Comparison of ENCODE assay signal across 10 cellular contexts in genomic region chr5:134568761-134569725, GRCh38. TPM values are rescaled to one million over a fixed set of nuclear protein-coding genes. Genes with fewer than 3 reads are reported as not detected.
A peak's percentile ranks its signal among the peaks of the same experiment; 100 is the strongest.
DNase-seq lines count a peak whose midpoint lies in the region; ATAC-seq and TF ChIP-seq lines count a peak whose summit lies in the region.
"Had no signal": no experiment of that assay in that cellular context is flagged by ENCODE, and none has a peak within 500 bp of the region (broad histone marks: within the 10 kb centered on the region; RNA-seq: fewer than 3 reads in every experiment).

No MANE protein-coding gene starts in this region.

- ATAC-seq in activated T-helper 17 cell treated with anti-CD3 and anti-CD28 coated beads, Interleukin-2, amount 50 U/mL, for 72 hours (replicated peaks): no peak
- peak; percentile 46 to 81 (median 72) for ATAC-seq in heart right ventricle
- ATAC-seq: stimulated activated naive CD8-positive, alpha-beta T cell treated with anti-CD3 and anti-CD28 coated beads, Interleukin-15, Interleukin-2, amounts not matched to agents 100 U/mL and 50 U/mL, for 24 hours had no signal

- no peaks in the 10 kb centered on the region for H3K9me3 ChIP-seq in heart right ventricle

- no peaks in the 10 kb centered on the region for H3K27me3 Mint-ChIP-seq in activated T-helper 17 cell treated with anti-CD3 and anti-CD28 coated beads, Interleukin-2, amount 50 U/mL, for 72 hours
- no peaks in the 10 kb centered on the region for H3K27me3 Mint-ChIP-seq in activated CD4-positive, alpha-beta T cell treated with anti-CD3 and anti-CD28 coated beads, Interleukin-2, amount 10 ng/mL, durations not matched to agents 24 days and 14 days

- peak overlapping the region; percentile 77 for H3K27ac Mint-ChIP-seq in activated T-helper 17 cell treated with anti-CD3 and anti-CD28 coated beads, Interleukin-2, amount 50 U/mL, for 72 hours
- H3K27ac Mint-ChIP-seq in activated CD4-positive, alpha-beta T cell treated with anti-CD3 and anti-CD28 coated beads, Interleukin-2, amount 10 ng/mL, durations not matched to agents 24 days and 14 days: no peak overlapping the region

- no peaks in the 10 kb centered on the region for H3K9me3 Mint-ChIP-seq in activated T-helper 17 cell treated with anti-CD3 and anti-CD28 coated beads, Interleukin-2, amount 50 U/mL, for 72 hours
- no peaks in the 10 kb centered on the region for H3K9me3 Mint-ChIP-seq in activated CD4-positive, alpha-beta T cell treated with anti-CD3 and anti-CD28 coated beads, Interleukin-2, amount 10 ng/mL, durations not matched to agents 24 days and 14 days

- TF ChIP-seq CTCF in heart right ventricle (IDR thresholded peaks at IDR 0.05): no peak

- no peak overlapping the region for H3K4me3 ChIP-seq in heart right ventricle

- H3K4me1 Mint-ChIP-seq in activated T-helper 17 cell treated with anti-CD3 and anti-CD28 coated beads, Interleukin-2, amount 50 U/mL, for 72 hours: no peaks in the 10 kb centered on the region
- H3K4me1 Mint-ChIP-seq in activated CD4-positive, alpha-beta T cell treated with anti-CD3 and anti-CD28 coated beads, Interleukin-2, amount 10 ng/mL, durations not matched to agents 24 days and 14 days: peaks cover 12% of the 10 kb centered on the region

- H3K36me3 Mint-ChIP-seq in activated T-helper 17 cell treated with anti-CD3 and anti-CD28 coated beads, Interleukin-2, amount 50 U/mL, for 72 hours (ENCODE audit: low read depth): peaks cover 100% of the 10 kb centered on the region
- peaks cover 55% of the 10 kb centered on the region for H3K36me3 Mint-ChIP-seq in activated CD4-positive, alpha-beta T cell treated with anti-CD3 and anti-CD28 coated beads, Interleukin-2, amount 10 ng/mL, durations not matched to agents 24 days and 14 days (ENCODE audit: low read depth)

- H3K27ac ChIP-seq in heart right ventricle: peak overlapping the region; percentile 61 to 92 (median 86)

- H3K4me1 ChIP-seq in heart right ventricle: peaks cover 38 to 69% (median 51%) of the 10 kb centered on the region in 9 donors

- H3K4me3 Mint-ChIP-seq in activated T-helper 17 cell treated with anti-CD3 and anti-CD28 coated beads, Interleukin-2, amount 50 U/mL, for 72 hours: no peak overlapping the region
- no peak overlapping the region for H3K4me3 Mint-ChIP-seq in activated CD4-positive, alpha-beta T cell treated with anti-CD3 and anti-CD28 coated beads, Interleukin-2, amount 10 ng/mL, durations not matched to agents 24 days and 14 days

- DNase-seq in Caki2 (ENCODE audit: low read depth): peak; percentile 54
- peak; percentile 85 to 86 for DNase-seq in heart right ventricle
- peak; percentile 75 for DNase-seq in putamen (ENCODE audit: low spot score)
- no peak for DNase-seq in activated gamma-delta T cell (lab: John Stamatoyannopoulos, UW)
- DNase-seq in stimulated activated CD4-positive, alpha-beta T cell treated with anti-CD3 and anti-CD28 coated beads, Interleukin-2, amount 100 ng/mL, for 24 hours: no peak
- DNase-seq in activated CD4-positive, alpha-beta T cell treated with anti-CD3 and anti-CD28 coated beads, Interleukin-2, amount 10 ng/mL, durations not matched to agents 24 days and 14 days: no peak
- DNase-seq in NCI-H1105 treated with DMSO at 0.1 percent for 48 hours (lab: John Stamatoyannopoulos, UW): no peak
- DNase-seq: NCI-H526 treated with DMSO at 0.1 percent for 48 hours; stimulated activated naive CD8-positive, alpha-beta T cell treated with anti-CD3 and anti-CD28 coated beads, Interleukin-15, Interleukin-2, amounts not matched to agents 100 U/mL and 50 U/mL, for 24 hours had no signal

- H3K36me3 ChIP-seq in heart right ventricle: peaks cover 0 to 93% (median 56%) of the 10 kb centered on the region in 9 donors

- no peaks in the 10 kb centered on the region for H3K27me3 ChIP-seq in heart right ventricle

- WGBS in heart right ventricle, 2 donors: 41 to 43% methylated on average over 24 of the region's 24 CpGs

- in situ Hi-C loops in Caki2 (cut with HindIII; ENCODE audit: low pct_unique_long_range_greater_than_20kb, low sequenced_read_pairs): no loop called here

- intact Hi-C loops in heart right ventricle (cut with DNase I): loop anchor here in 1 of 10 donors (2.0 kb wide), 1 partner anchor 42 kb away; no protein-coding TSS in a partner anchor
- intact Hi-C loops in activated CD4-positive, alpha-beta T cell treated with anti-CD3 and anti-CD28 coated beads, Interleukin-2, amount 10 ng/mL, durations not matched to agents 24 days and 14 days (cut with micrococcal nuclease): no loop called here

RNA-seq across cellular contexts. Expression of gene JADE2, which starts 43.6 kb away (rescaled TPM):
- total RNA-seq in Caki2 (2014; rRNA removed; shearing (Covaris generic); ENCODE audit: low replicate concordance): 36.4 and 36.9 TPM in 2 replicates
- 10 to 100 TPM; 75.3 to 93.3 TPM for total RNA-seq in activated T-helper 17 cell treated with anti-CD3 and anti-CD28 coated beads, Interleukin-2, amount 50 U/mL, for 72 hours
- total RNA-seq in heart right ventricle: 10 to 100 TPM; 17.9 to 38.5 (median 25.2) TPM
- polyA plus RNA-seq in heart right ventricle: 1 to 10 TPM; 5.4 to 7.9 TPM
- total RNA-seq in activated CD4-positive, alpha-beta T cell treated with anti-CD3 and anti-CD28 coated beads, Interleukin-2, amount 10 ng/mL, durations not matched to agents 24 days and 14 days: 72.5 and 81.3 TPM in 2 replicates

Comparison
In these comparisons a context has a peak if more than half of its experiments do, and no peak if none do; other contexts are left out.
1. DNase-seq: peak in Caki2 (single experiment), heart right ventricle (2 of 2) and putamen (single experiment); none in activated gamma-delta T cell (single experiment), stimulated activated CD4-positive, alpha-beta T cell treated with anti-CD3 and anti-CD28 coated beads, Interleukin-2, amount 100 ng/mL, for 24 hours (0 of 2), activated CD4-positive, alpha-beta T cell treated with anti-CD3 and anti-CD28 coated beads, Interleukin-2, amount 10 ng/mL, durations not matched to agents 24 days and 14 days (single experiment) and NCI-H1105 treated with DMSO at 0.1 percent for 48 hours (single experiment).